In genomic region chr12:124557518-124558223, GRCh38 we compare ENCODE assay signal across 11 cellular contexts. TPM values are rescaled to one million over a fixed set of nuclear protein-coding genes. Genes with fewer than 3 reads are reported as not detected.
DNase-seq lines count a peak whose midpoint lies in the region; ATAC-seq and TF ChIP-seq lines count a peak whose summit lies in the region.
"Had no signal": no experiment of that assay in that cellular context is flagged by ENCODE, and none has a peak within 500 bp of the region (broad histone marks: within the 10 kb centered on the region; RNA-seq: fewer than 3 reads in every experiment).

No MANE protein-coding gene starts in this region.

- H2BK5ac ChIP-seq in H9 (ENCODE audit: insufficient read length, low read length), result no peak overlapping the region

- no peaks in the 10 kb centered on the region for H3K9me3 ChIP-seq in H9 (ENCODE audit: control insufficient read depth, low read depth, low read length)

- peak overlapping the region; percentile 72 to 77 (median 73); a peak in 4 of 7 replicates for H3K27ac Mint-ChIP-seq in H9
- peak overlapping the region; percentile 82 for H3K27ac Mint-ChIP-seq in glutamatergic neuron (ENCODE audit: unreplicated experiment)

- H3K27me3 ChIP-seq in H9 (ENCODE audit: insufficient read depth, low read length), result no peaks in the 10 kb centered on the region

- TF ChIP-seq CTCF in H9 (conservative IDR thresholded peaks at IDR 0.05) (no peak; the same call in 2 of the 3 replicates), glutamatergic neuron (IDR thresholded peaks at IDR 0.05; ENCODE audit: partially characterized antibody, unreplicated experiment) (no peak)

- ATAC-seq in HG03378 (IDR thresholded peaks at IDR 0.05; ENCODE audit: unreplicated experiment), result no peak

- no peaks in the 10 kb centered on the region for H4K20me1 ChIP-seq in H9 (ENCODE audit: control insufficient read depth, insufficient read depth, insufficient read length)

- H2BK20ac ChIP-seq in H9 (ENCODE audit: low read depth, low read length, poor library complexity, severe bottlenecking), result no peak overlapping the region

- H2BK15ac ChIP-seq in H9 (ENCODE audit: low read depth, low read length), result no peak overlapping the region

- H3K4me1 Mint-ChIP-seq in H9, result peaks cover 60 to 75% of the 10 kb centered on the region in 2 experiments
- H3K4me1 Mint-ChIP-seq in glutamatergic neuron (ENCODE audit: low read depth, unreplicated experiment), result peaks cover 29% of the 10 kb centered on the region

- DNase-seq in H9, result peak; percentile 66
- peak; percentile 64 to 73 for DNase-seq in NCI-H524 (lab: John Stamatoyannopoulos, UW)
- DNase-seq in glutamatergic neuron, result no peak
- DNase-seq in retina, result peak; percentile 58
- no peak for DNase-seq in SIG-M5 (lab: John Stamatoyannopoulos, UW)
- DNase-seq in kidney glomerular epithelial cell (lab: John Stamatoyannopoulos, UW), result no peak
- DNase-seq in erythroblast (lab: John Stamatoyannopoulos, UW), result no peak
- DNase-seq: GF-D8, mammary epithelial cell, PC-9 had no signal

- H3K9me3 Mint-ChIP-seq in H9 (no peaks in the 10 kb centered on the region), glutamatergic neuron (ENCODE audit: unreplicated experiment) (peaks cover 5% of the 10 kb centered on the region)

- H3K4ac ChIP-seq in H9 (ENCODE audit: low read depth, low read length), result no peak overlapping the region

- H3K36me3 Mint-ChIP-seq in H9 (ENCODE audit: insufficient read depth in 1 of 3, low read depth in 3 of 3), result peaks cover 8 to 18% (median 16%) of the 10 kb centered on the region in 3 experiments
- H3K36me3 Mint-ChIP-seq in glutamatergic neuron (ENCODE audit: unreplicated experiment), result peaks cover 6% of the 10 kb centered on the region

- H3K4me3 Mint-ChIP-seq in H9 (peak overlapping the region in 1 of 2 experiments; percentile 23; a peak in 1 of 5 replicates), glutamatergic neuron (ENCODE audit: unreplicated experiment) (peak overlapping the region; percentile 46)

- no peak overlapping the region for H3K27ac ChIP-seq in H9 (ENCODE audit: insufficient read length, low read depth, low read length)
- H3K27ac ChIP-seq: PC-9 had no signal

- H3K4me1 ChIP-seq in H9 (ENCODE audit: insufficient read depth, low read length), result peaks cover 13% of the 10 kb centered on the region; the same call in 1 of the 2 replicates

- no peak overlapping the region for H2BK120ac ChIP-seq in H9 (ENCODE audit: low read depth, low read length, poor library complexity, severe bottlenecking)

- no peak overlapping the region for H2AK5ac ChIP-seq in H9 (ENCODE audit: insufficient read length, low read length)

- no peaks in the 10 kb centered on the region for H3K23me2 ChIP-seq in H9 (ENCODE audit: insufficient read length, low read depth, low read length, poor library complexity, severe bottlenecking)

- no peak overlapping the region for H3K23ac ChIP-seq in H9 (ENCODE audit: insufficient read length, low read depth, low read length)

- H2AFZ ChIP-seq in H9 (ENCODE audit: low read length), result no peak overlapping the region
- H2AFZ ChIP-seq: PC-9 had no signal

- H3K18ac ChIP-seq in H9 (ENCODE audit: insufficient read length, low read depth, low read length), result no peak overlapping the region

- H2BK12ac ChIP-seq in H9 (ENCODE audit: insufficient read length, low read depth, low read length), result no peak overlapping the region

- H4K8ac ChIP-seq in H9 (replicated peaks; ENCODE audit: insufficient read length, low read depth, low read length), result no peak overlapping the region

- H3K79me1 ChIP-seq in H9 (ENCODE audit: insufficient read depth, low read depth, low read length, poor library complexity, severe bottlenecking), result peaks cover 5% of the 10 kb centered on the region

- no peak overlapping the region for H3K4me2 ChIP-seq in H9 (ENCODE audit: insufficient read depth, insufficient read length, low read length)
- H3K4me2 ChIP-seq: PC-9 had no signal

- peaks cover 88% of the 10 kb centered on the region; the same call in 1 of the 2 replicates for H3K79me2 ChIP-seq in H9 (ENCODE audit: insufficient read depth, low read length)

- TF ChIP-seq POLR2A in erythroblast (IDR thresholded peaks at IDR 0.05; ENCODE audit: low read length), result no peak

- H4K5ac ChIP-seq in H9 (ENCODE audit: insufficient read length, low read depth, low read length), result no peak overlapping the region

- H3T11ph ChIP-seq in H9 (ENCODE audit: low read length), result no peak overlapping the region

- H3K9ac ChIP-seq in H9 (ENCODE audit: extremely low read depth, insufficient read length, low read length), result no peak overlapping the region

- H3K14ac ChIP-seq in H9 (ENCODE audit: insufficient read depth, low read length), result no peak overlapping the region

- no peak overlapping the region for H4K91ac ChIP-seq in H9 (ENCODE audit: insufficient read length, low read depth, low read length)

- WGBS in H9 (ENCODE audit: extremely low coverage, insufficient read length, low lambda C conversion rate), result no CpG with 5 or more reads among the region's 15 CpGs

- H3K56ac ChIP-seq in H9 (ENCODE audit: insufficient read length, low read depth, low read length), result no peak overlapping the region

- no peaks in the 10 kb centered on the region for H3K27me3 Mint-ChIP-seq in H9 (ENCODE audit: low read depth)
- peaks cover 6% of the 10 kb centered on the region for H3K27me3 Mint-ChIP-seq in glutamatergic neuron (ENCODE audit: unreplicated experiment)

RNA-seq across cellular contexts. Expression of gene NCOR2, which starts 9.7 kb away (rescaled TPM):
- total RNA-seq in H9 (2021), result 220 and 226 TPM in 2 replicates
- 360 TPM for total RNA-seq in glutamatergic neuron (ENCODE audit: unreplicated experiment)

Comparison
In these comparisons a context has a peak if more than half of its experiments do, and no peak if none do; other contexts are left out.
1. DNase-seq: peak in H9 (single experiment), NCI-H524 (2 of 2) and retina (single experiment); none in glutamatergic neuron (single experiment), SIG-M5 (single experiment), kidney glomerular epithelial cell (single experiment) and erythroblast (0 of 2).